ENCODE assay signal across 8 cellular contexts in the genomic region with DNA sequence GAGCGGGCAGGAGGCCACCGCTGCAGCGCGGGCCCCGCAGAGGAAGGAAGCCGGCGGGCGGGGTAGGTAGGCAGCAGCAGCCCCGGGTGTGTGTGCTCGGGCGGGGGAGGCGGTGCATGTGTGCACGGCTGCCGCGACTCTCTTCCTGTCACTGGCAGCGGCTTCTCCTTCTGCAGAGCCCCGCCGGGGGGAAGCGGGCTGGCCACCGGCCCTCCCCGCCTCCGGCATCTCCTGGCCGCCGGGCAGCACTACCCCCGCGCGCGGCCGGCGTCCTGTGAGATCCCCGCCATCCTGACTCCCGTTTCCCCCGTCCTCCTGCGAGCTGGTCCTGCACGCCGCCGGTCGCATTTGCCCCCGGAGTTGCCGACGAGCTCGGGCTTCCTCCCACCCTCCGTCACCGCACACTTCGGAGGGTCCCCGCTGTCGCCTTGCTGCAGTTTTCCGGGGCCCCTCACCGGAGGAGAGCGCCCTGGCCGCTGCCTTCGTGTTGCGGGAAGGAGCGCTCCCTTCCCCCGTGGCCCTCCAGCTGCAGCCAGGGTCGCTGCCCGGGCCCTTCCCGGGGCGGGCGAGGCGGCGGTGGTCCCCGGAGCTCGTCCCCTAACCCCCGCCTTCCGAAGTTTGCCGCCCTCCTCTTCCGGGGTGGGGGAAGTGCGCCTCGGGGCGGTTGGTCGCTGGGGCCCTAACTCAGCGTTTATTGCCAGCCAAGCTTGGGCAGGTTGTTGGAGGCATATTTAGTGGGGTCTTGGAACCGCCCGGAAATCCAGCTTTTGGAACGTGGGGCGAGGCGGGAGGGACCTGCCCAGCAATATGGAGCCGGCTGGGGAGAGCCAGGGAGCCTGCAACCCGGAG. TPM values are rescaled to one million over a fixed set of nuclear protein-coding genes. Genes with fewer than 3 reads are reported as not detected.
DNase-seq lines count a peak whose midpoint lies in the region; ATAC-seq and TF ChIP-seq lines count a peak whose summit lies in the region.

No MANE protein-coding gene starts in this region.

- no peaks in the 10 kb centered on the region for H3K27me3 ChIP-seq in RWPE2 (ENCODE audit: insufficient read depth, poor library complexity, severe bottlenecking)

- H3K4me3 ChIP-seq in RWPE2 (ENCODE audit: severe bottlenecking), result peak overlapping the region; percentile 61

- H3K27ac Mint-ChIP-seq in Calu3 (ENCODE audit: unreplicated experiment), result peak overlapping the region; percentile 55

- DNase-seq in Calu3 (peak; percentile 43), HUDEP-2 (lab: John Stamatoyannopoulos, UW; ENCODE audit: unreplicated experiment in 76 of 76) (peak in 48 of 76 experiments; percentile 5 to 81 (median 40)), RWPE2 (ENCODE audit: low spot score) (no peak), head of caudate nucleus (peak in 40 of 42 donors; percentile 30 to 83 (median 66)), posterior vena cava (ENCODE audit: low spot score) (peak; percentile 85), ureter (ENCODE audit: low spot score) (peak; percentile 64)
- peak; percentile 86 for DNase-seq in activated effector memory CD4-positive, alpha-beta T cell treated with anti-CD3 and anti-CD28 coated beads, Interleukin-2, amount 50 U/mL, for 16 hours

- TF ChIP-seq CTCF in Calu3 (IDR thresholded peaks at IDR 0.05; ENCODE audit: unreplicated experiment) (no peak), RWPE2 (IDR thresholded peaks at IDR 0.05; ENCODE audit: poor library complexity, severe bottlenecking) (no peak)

- H3K4me1 ChIP-seq in RWPE2 (ENCODE audit: insufficient read depth, poor library complexity, severe bottlenecking), result peaks cover 12% of the 10 kb centered on the region

- ATAC-seq in GM21381 (IDR thresholded peaks at IDR 0.05; ENCODE audit: unreplicated experiment), result peak; percentile 36
- ATAC-seq in RWPE2 (ENCODE audit: low read depth), result peak; percentile 43

- H3K36me3 ChIP-seq in RWPE2 (ENCODE audit: low read depth), result peaks cover 24% of the 10 kb centered on the region

- H3K4me3 Mint-ChIP-seq in Calu3 (ENCODE audit: low read depth, unreplicated experiment), result peak overlapping the region; percentile 84

- peak overlapping the region; percentile 82 for H3K27ac ChIP-seq in RWPE2 (ENCODE audit: poor library complexity, severe bottlenecking)

- CTCF ChIA-PET in Calu3 (lab: Charles Lee), result interaction anchor here (1.0 to 2.1 kb wide), 6 partner anchors 9 to 969 kb away, joined by 3 to 7 read pairs (median 4); no protein-coding TSS in a partner anchor

- BruUV-seq in Calu3 (replicated peaks; lab: Mats Ljungman, UMichigan), result no TSS peak

- peaks cover 50% of the 10 kb centered on the region for H3K36me3 Mint-ChIP-seq in Calu3 (ENCODE audit: insufficient read depth, unreplicated experiment)

- peaks cover 25% of the 10 kb centered on the region for H3K4me1 Mint-ChIP-seq in Calu3 (ENCODE audit: low read depth, unreplicated experiment)

- peaks cover 5% of the 10 kb centered on the region for H3K9me3 Mint-ChIP-seq in Calu3 (ENCODE audit: low read depth, unreplicated experiment)

- intact Hi-C loops in Calu3 (cut with micrococcal nuclease; ENCODE audit: unreplicated experiment), result loop anchor here (5.0 to 10.0 kb wide), 5 partner anchors 51 to 444 kb away; no protein-coding TSS in a partner anchor
- intact Hi-C loops in head of caudate nucleus (cut with DNase I), result loop anchor here (10.0 kb wide), 2 partner anchors 131 to 201 kb away; no protein-coding TSS in a partner anchor
- intact Hi-C loops in posterior vena cava (cut with DNase I), result no loop called here

- no peaks in the 10 kb centered on the region for H3K27me3 Mint-ChIP-seq in Calu3 (ENCODE audit: unreplicated experiment)

- no peaks in the 10 kb centered on the region for H3K9me3 ChIP-seq in RWPE2 (ENCODE audit: severe bottlenecking)

RNA-seq across cellular contexts. Expression of gene PIK3R1, which starts 0.6 kb away (rescaled TPM):
- 74.8 and 81.5 TPM in 2 replicates for total RNA-seq in Calu3 (2022)
- 100 to 1,000 TPM in 1 of 2 donors, 10 to 100 TPM in 1; 65.2 to 172 TPM for total RNA-seq in posterior vena cava
- total RNA-seq in ureter, result 185 TPM

Comparison
In these comparisons a context has a peak if more than half of its experiments do, and no peak if none do; other contexts are left out.
1. intact Hi-C loops: an anchor here in Calu3 (5.0 to 10.0 kb wide) and head of caudate nucleus (10.0 kb wide); none called in posterior vena cava.